Comparison of ENCODE assay signal across 9 cellular contexts in genomic region chr5:845676-846601, GRCh38. TPM values are rescaled to one million over a fixed set of nuclear protein-coding genes. Genes with fewer than 3 reads are reported as not detected.
A peak's percentile ranks its signal among the peaks of the same experiment; 100 is the strongest.
DNase-seq lines count a peak whose midpoint lies in the region; ATAC-seq, FAIRE-seq and TF ChIP-seq lines count a peak whose summit lies in the region.
"Not testable (repeated sequence)": the region's sequence is repeated elsewhere in the genome, so short reads cannot be mapped to it uniquely, and the experiment has no call there.
"Had no signal": no experiment of that assay in that cellular context is flagged by ENCODE, and none has a peak within 500 bp of the region (broad histone marks: within the 10 kb centered on the region; RNA-seq: fewer than 3 reads in every experiment).

No MANE protein-coding gene starts in this region.

- H3K27ac Mint-ChIP-seq in activated CD8-positive, alpha-beta T cell treated with anti-CD3 and anti-CD28 coated beads for 36 hours: peak overlapping the region; percentile 65
- not testable (repeated sequence) for H3K27ac Mint-ChIP-seq in endothelial cell (ENCODE audit: unreplicated experiment)

- not testable (repeated sequence) for TF ChIP-seq POLR2A in GM12878 (IDR thresholded peaks at IDR 0.05; ENCODE audit: low read depth, low read length); transverse colon (IDR thresholded peaks at IDR 0.05)

- not testable (repeated sequence) for DNase-seq in activated CD8-positive, alpha-beta T cell treated with anti-CD3 and anti-CD28 coated beads for 36 hours; GM12878 (ENCODE audit: low read depth, low spot score); endothelial cell (ENCODE audit: low spot score)
- peak; percentile 37 for DNase-seq in mesenteric fat pad (ENCODE audit: low spot score)
- DNase-seq in sciatic nerve (ENCODE audit: low spot score): peak; percentile 32
- DNase-seq in transverse colon: peak; percentile 5

- not testable (repeated sequence) for H4K20me1 ChIP-seq in GM12878 (ENCODE audit: control insufficient read depth, insufficient read depth)

- H3K79me2 ChIP-seq in GM12878 (ENCODE audit: control insufficient read depth, insufficient read depth, low read length): not testable (repeated sequence)

- not testable (repeated sequence) for FAIRE-seq in GM12878 (lab: Jason Lieb, UNC)

- RAD21 ChIA-PET in GM12878 (lab: Charles Lee; ENCODE audit: unreplicated experiment): not testable (repeated sequence)

- POLR2A ChIA-PET in activated CD8-positive, alpha-beta T cell treated with anti-CD3 and anti-CD28 coated beads for 36 hours (lab: Charles Lee); GM12878 (lab: Charles Lee): not testable (repeated sequence)

- not testable (repeated sequence) for TF ChIP-seq EP300 in GM12878 (IDR thresholded peaks at IDR 0.05; ENCODE audit: borderline replicate concordance in 1 of 2, control insufficient read depth in 1 of 2, low read depth in 2 of 2, low read length in 2 of 2); transverse colon (IDR thresholded peaks at IDR 0.05; ENCODE audit: low read depth)

- H3K9me3 ChIP-seq in GM12878 (replicated peaks; ENCODE audit: control insufficient read depth, insufficient read depth, low read length); transverse colon: not testable (repeated sequence)

- not testable (repeated sequence) for H3K4me1 Mint-ChIP-seq in activated CD8-positive, alpha-beta T cell treated with anti-CD3 and anti-CD28 coated beads for 36 hours (ENCODE audit: low read depth); endothelial cell (ENCODE audit: unreplicated experiment)

- H3K4me1 ChIP-seq in GM12878 (ENCODE audit: control insufficient read depth, insufficient read depth, low read length); transverse colon: not testable (repeated sequence)

- in situ Hi-C loops in GM12878 (cut with MboI); transverse colon (cut with MboI; ENCODE audit: low pct_ligation_motif_present in 1 of 4, low pct_unique_long_range_greater_than_20kb in 1 of 4, low sequenced_read_pairs in 3 of 4): not testable (repeated sequence)

- H3K4me3 Mint-ChIP-seq in activated CD8-positive, alpha-beta T cell treated with anti-CD3 and anti-CD28 coated beads for 36 hours: not testable (repeated sequence)
- peak overlapping the region; percentile 2 for H3K4me3 Mint-ChIP-seq in endothelial cell (ENCODE audit: unreplicated experiment)

- CTCF ChIA-PET in activated CD8-positive, alpha-beta T cell treated with anti-CD3 and anti-CD28 coated beads for 36 hours (lab: Charles Lee); GM12878 (lab: Yijun Ruan, JAX): not testable (repeated sequence)

- not testable (repeated sequence) for H3K4me3 ChIP-seq in GM12878, transverse colon

- not testable (repeated sequence) for H3K27ac ChIP-seq in GM12878 (ENCODE audit: control insufficient read depth, insufficient read depth); transverse colon

- not testable (repeated sequence) for TF ChIP-seq CTCF in activated CD8-positive, alpha-beta T cell treated with anti-CD3 and anti-CD28 coated beads for 36 hours (IDR thresholded peaks at IDR 0.05); GM12878 (IDR thresholded peaks at IDR 0.05 in 2 of 3, conservative IDR thresholded peaks at IDR 0.05 in 1 of 3; ENCODE audit: control insufficient read depth in 2 of 3, extremely low read depth in 1 of 3, insufficient read depth in 1 of 3, low read depth in 3 of 3, low read length in 3 of 3); endothelial cell (IDR thresholded peaks at IDR 0.05; ENCODE audit: unreplicated experiment); transverse colon (IDR thresholded peaks at IDR 0.05)

- not testable (repeated sequence) for H3K27me3 Mint-ChIP-seq in activated CD8-positive, alpha-beta T cell treated with anti-CD3 and anti-CD28 coated beads for 36 hours
- peaks cover 24% of the 10 kb centered on the region for H3K27me3 Mint-ChIP-seq in endothelial cell (ENCODE audit: unreplicated experiment)

- SMC1A ChIA-PET in GM12878 (lab: Charles Lee; ENCODE audit: uncharacterized antibody, unreplicated experiment): not testable (repeated sequence)

- intact Hi-C loops in activated CD8-positive, alpha-beta T cell treated with anti-CD3 and anti-CD28 coated beads for 36 hours (cut with micrococcal nuclease); GM12878 (cut with micrococcal nuclease; ENCODE audit: unreplicated experiment); sciatic nerve (cut with DNase I); transverse colon (cut with DNase I; ENCODE audit: low total_unique reads): not testable (repeated sequence)

- not testable (repeated sequence) for H2AFZ ChIP-seq in GM12878 (ENCODE audit: control insufficient read depth, low read depth, low read length)

- not testable (repeated sequence) for H3K4me2 ChIP-seq in GM12878 (ENCODE audit: control insufficient read depth, insufficient read depth)

- not testable (repeated sequence) for H3K36me3 Mint-ChIP-seq in activated CD8-positive, alpha-beta T cell treated with anti-CD3 and anti-CD28 coated beads for 36 hours (ENCODE audit: low read depth)
- peaks cover 11% of the 10 kb centered on the region for H3K36me3 Mint-ChIP-seq in endothelial cell (ENCODE audit: low read depth, unreplicated experiment)

- BruUV-seq in GM12878 (replicated peaks; lab: Mats Ljungman, UMichigan): not testable (repeated sequence)

- H3K9me3 Mint-ChIP-seq in activated CD8-positive, alpha-beta T cell treated with anti-CD3 and anti-CD28 coated beads for 36 hours; endothelial cell (ENCODE audit: unreplicated experiment): not testable (repeated sequence)

- not testable (repeated sequence) for H3K36me3 ChIP-seq in GM12878 (ENCODE audit: control insufficient read depth in 2 of 2, insufficient read depth in 2 of 2, low read length in 1 of 2); transverse colon

- ATAC-seq in GM19023 (IDR thresholded peaks at IDR 0.05; ENCODE audit: unreplicated experiment): peak; percentile 29
- not testable (repeated sequence) for ATAC-seq in activated CD8-positive, alpha-beta T cell treated with anti-CD3 and anti-CD28 coated beads for 36 hours; sciatic nerve
- peak; percentile 45 for ATAC-seq in GM12878

- TF ChIP-seq RAD21 in GM12878 (IDR thresholded peaks at IDR 0.05; ENCODE audit: insufficient read depth, low read depth, low read length): not testable (repeated sequence)

- not testable (repeated sequence) for H3K9ac ChIP-seq in GM12878 (ENCODE audit: control insufficient read depth, insufficient read depth, low read length)

- 52% methylated on average over 10 of the region's 35 CpGs for WGBS in GM12878 (ENCODE audit: insufficient coverage, insufficient replicate concordance, low lambda C conversion rate, missing lambda C conversion rate)
- 82% methylated on average over 25 of the region's 35 CpGs; no CpG with 5 or more reads in 1 of the 2 donors for WGBS in transverse colon (ENCODE audit: low coverage in 1 of 2), 2 donors

- not testable (repeated sequence) for H3K27me3 ChIP-seq in GM12878 (replicated peaks in 1 of 2; ENCODE audit: control insufficient read depth in 2 of 2, insufficient read depth in 2 of 2, low read length in 1 of 2)
- H3K27me3 ChIP-seq in transverse colon: peaks cover 16% of the 10 kb centered on the region

RNA-seq across cellular contexts. Expression of gene ZDHHC11, which starts 4.8 kb away (rescaled TPM):
- 1 to 10 TPM; 4.6 to 6.0 TPM for total RNA-seq in activated CD8-positive, alpha-beta T cell treated with anti-CD3 and anti-CD28 coated beads for 36 hours
- total RNA-seq in GM12878 (2013; cell fraction: nucleolus; rRNA removed): 17.0 and 18.9 TPM in 2 replicates
- 0.11 and 0.60 TPM in 2 replicates for total RNA-seq in GM12878 (2014; rRNA removed)
- 0.13 and 0.23 TPM in 2 replicates for total RNA-seq in GM12878 (2014; rRNA removed; fragmentation: Illumina TruSeq; extraction: Trizol)
- 0.61 and 1.4 TPM in 2 replicates for total RNA-seq in GM12878 (2021)
- polyA plus RNA-seq in GM12878 (2011; ENCODE audit: low read depth): 1.1 TPM
- polyA plus RNA-seq in GM12878 (2011; rRNA removed): 0.14 and 0.35 TPM in 2 replicates
- 0.75 and 0.90 TPM in 2 replicates for polyA plus RNA-seq in GM12878 (2011; cell fraction: cytosol; rRNA removed)
- polyA plus RNA-seq in GM12878 (2011; cell fraction: nucleus; rRNA removed): 10.7 and 12.7 TPM in 2 replicates
- 1.2 and 2.1 TPM in 2 replicates for polyA plus RNA-seq in GM12878 (2012)
- 0.13 and 1.3 TPM in 2 replicates for polyA plus RNA-seq in GM12878 (2014; fragmentation: Illumina TruSeq; extraction: Trizol)
- polyA plus RNA-seq in GM12878 (2014; fragmentation: Nextera tagmentation; extraction: Ambion mirVana): under 1 TPM; 0.04 to 0.19 TPM
- 0.32 and 0.55 TPM in 2 replicates for polyA plus RNA-seq in GM12878 (2014; rRNA removed)
- polyA plus RNA-seq in GM12878 (2016; fragmentation: Nextera tagmentation; extraction: Ambion mirVana): under 1 TPM; 0.28 to 0.43 TPM
- polyA minus RNA-seq in GM12878 (2011; rRNA and poly(A)+ RNA removed): 0.51 and 1.4 TPM in 2 replicates
- polyA minus RNA-seq in GM12878 (2011; cell fraction: cytosol; rRNA and poly(A)+ RNA removed): 0.62 TPM in 1 of 2 replicates, not detected in the other
- 3.2 and 3.3 TPM in 2 replicates for polyA minus RNA-seq in GM12878 (2011; cell fraction: nucleus; rRNA and poly(A)+ RNA removed)
- 14.3 TPM for total RNA-seq in endothelial cell (ENCODE audit: unreplicated experiment)
- total RNA-seq in mesenteric fat pad: 11.0 TPM
- total RNA-seq in sciatic nerve: 4.9 TPM
- 10 to 100 TPM in 2 of 4 donors, 1 to 10 TPM in 2; 1.2 to 15.0 (median 10.6) TPM for total RNA-seq in transverse colon
- polyA plus RNA-seq: CD8-positive, alpha-beta memory T cell; IgD-negative memory B cell had no signal

RNA-seq across cellular contexts. Expression of gene BRD9, which starts 46.7 kb away (rescaled TPM):
- total RNA-seq in activated CD8-positive, alpha-beta T cell treated with anti-CD3 and anti-CD28 coated beads for 36 hours: 10 to 100 TPM; 46.6 to 51.7 TPM
- 134 and 146 TPM in 2 replicates for total RNA-seq in GM12878 (2013; cell fraction: nucleolus; rRNA removed)
- total RNA-seq in GM12878 (2014; rRNA removed): 41.5 and 41.9 TPM in 2 replicates
- total RNA-seq in GM12878 (2014; rRNA removed; fragmentation: Illumina TruSeq; extraction: Trizol): 27.8 and 28.9 TPM in 2 replicates
- 44.5 and 48.6 TPM in 2 replicates for total RNA-seq in GM12878 (2021)
- 19.5 TPM for polyA plus RNA-seq in GM12878 (2011; ENCODE audit: low read depth)
- polyA plus RNA-seq in GM12878 (2011; rRNA removed): 9.6 and 13.1 TPM in 2 replicates
- 14.2 and 15.7 TPM in 2 replicates for polyA plus RNA-seq in GM12878 (2011; cell fraction: cytosol; rRNA removed)
- 99.1 and 133 TPM in 2 replicates for polyA plus RNA-seq in GM12878 (2011; cell fraction: nucleus; rRNA removed)
- 28.2 and 28.8 TPM in 2 replicates for polyA plus RNA-seq in GM12878 (2012)
- polyA plus RNA-seq in GM12878 (2014; fragmentation: Illumina TruSeq; extraction: Trizol): 35.9 and 37.5 TPM in 2 replicates
- 1 to 10 TPM; 2.0 to 4.7 TPM for polyA plus RNA-seq in GM12878 (2014; fragmentation: Nextera tagmentation; extraction: Ambion mirVana)
- 40.7 and 46.2 TPM in 2 replicates for polyA plus RNA-seq in GM12878 (2014; rRNA removed)
- 10 to 100 TPM; 29.1 to 35.7 TPM for polyA plus RNA-seq in GM12878 (2016; fragmentation: Nextera tagmentation; extraction: Ambion mirVana)
- 20.3 and 22.2 TPM in 2 replicates for polyA minus RNA-seq in GM12878 (2011; rRNA and poly(A)+ RNA removed)
- 7.1 and 7.3 TPM in 2 replicates for polyA minus RNA-seq in GM12878 (2011; cell fraction: cytosol; rRNA and poly(A)+ RNA removed)
- 33.6 and 52.0 TPM in 2 replicates for polyA minus RNA-seq in GM12878 (2011; cell fraction: nucleus; rRNA and poly(A)+ RNA removed)
- total RNA-seq in endothelial cell (ENCODE audit: unreplicated experiment): 53.0 TPM
- 38.2 TPM for total RNA-seq in mesenteric fat pad
- 38.5 TPM for total RNA-seq in sciatic nerve
- 10 to 100 TPM; 29.6 to 91.3 (median 37.9) TPM for total RNA-seq in transverse colon

RNA-seq across cellular contexts. Expression of gene TRIP13, which starts 46.7 kb away (rescaled TPM):
- total RNA-seq in activated CD8-positive, alpha-beta T cell treated with anti-CD3 and anti-CD28 coated beads for 36 hours: 10 to 100 TPM; 31.0 to 36.9 TPM
- 11.4 and 15.2 TPM in 2 replicates for total RNA-seq in GM12878 (2013; cell fraction: nucleolus; rRNA removed)
- 32.9 and 33.0 TPM in 2 replicates for total RNA-seq in GM12878 (2014; rRNA removed)
- 23.9 and 25.0 TPM in 2 replicates for total RNA-seq in GM12878 (2014; rRNA removed; fragmentation: Illumina TruSeq; extraction: Trizol)
- 21.9 and 27.9 TPM in 2 replicates for total RNA-seq in GM12878 (2021)
- polyA plus RNA-seq in GM12878 (2011; ENCODE audit: low read depth): 7.7 TPM
- 37.6 and 40.8 TPM in 2 replicates for polyA plus RNA-seq in GM12878 (2011; rRNA removed)
- polyA plus RNA-seq in GM12878 (2011; cell fraction: cytosol; rRNA removed): 22.8 and 25.4 TPM in 2 replicates
- 33.0 and 37.2 TPM in 2 replicates for polyA plus RNA-seq in GM12878 (2011; cell fraction: nucleus; rRNA removed)
- 9.8 and 10.6 TPM in 2 replicates for polyA plus RNA-seq in GM12878 (2012)
- 31.6 and 32.5 TPM in 2 replicates for polyA plus RNA-seq in GM12878 (2014; fragmentation: Illumina TruSeq; extraction: Trizol)
- 10 to 100 TPM; 15.1 to 20.5 TPM for polyA plus RNA-seq in GM12878 (2014; fragmentation: Nextera tagmentation; extraction: Ambion mirVana)
- polyA plus RNA-seq in GM12878 (2014; rRNA removed): 32.7 and 36.4 TPM in 2 replicates
- 10 to 100 TPM; 62.3 to 64.9 TPM for polyA plus RNA-seq in GM12878 (2016; fragmentation: Nextera tagmentation; extraction: Ambion mirVana)
- 17.2 and 23.7 TPM in 2 replicates for polyA minus RNA-seq in GM12878 (2011; rRNA and poly(A)+ RNA removed)
- 10.9 and 16.4 TPM in 2 replicates for polyA minus RNA-seq in GM12878 (2011; cell fraction: cytosol; rRNA and poly(A)+ RNA removed)
- polyA minus RNA-seq in GM12878 (2011; cell fraction: nucleus; rRNA and poly(A)+ RNA removed): 6.8 and 9.8 TPM in 2 replicates
- total RNA-seq in endothelial cell (ENCODE audit: unreplicated experiment): 8.4 TPM
- total RNA-seq in mesenteric fat pad: 1.2 TPM
- total RNA-seq in sciatic nerve: 0.89 TPM
- 1 to 10 TPM in 2 of 4 donors, under 1 TPM in 1, not detected in 1; 0.41 to 4.1 (median 2.2) TPM for total RNA-seq in transverse colon
